In genomic region chr1:117138556-117138955, GRCh38 we compare ENCODE assay signal across 16 cellular contexts. TPM values are rescaled to one million over a fixed set of nuclear protein-coding genes. Genes with fewer than 3 reads are reported as not detected.
DNase-seq lines count a peak whose midpoint lies in the region; ATAC-seq and TF ChIP-seq lines count a peak whose summit lies in the region.
"Had no signal": no experiment of that assay in that cellular context is flagged by ENCODE, and none has a peak within 500 bp of the region (broad histone marks: within the 10 kb centered on the region; RNA-seq: fewer than 3 reads in every experiment).

No MANE protein-coding gene starts in this region.

- H2AFZ ChIP-seq in SK-N-SH (ENCODE audit: low read depth) (0 out of 2 replicates have a peak overlapping the region, but pooled peaks have one; percentile 6), neural progenitor cell (replicated peaks) (peak overlapping the region; percentile 6)
- H2AFZ ChIP-seq: GM23338 had no signal

- POLR2A ChIA-PET in SK-N-SH (lab: Yijun Ruan, JAX) = no interaction called here

- peaks cover 11% of the 10 kb centered on the region for H3K27me3 Mint-ChIP-seq in brain
- H3K27me3 Mint-ChIP-seq in neural progenitor cell (ENCODE audit: insufficient read depth, low read depth) = peaks cover 2% of the 10 kb centered on the region

- CTCF ChIA-PET in SK-N-SH (lab: Yijun Ruan, JAX) = interaction anchor here (1.0 to 2.5 kb wide), 2 partner anchors 10 to 224 kb away, joined by 3 to 14 read pairs; no protein-coding TSS in a partner anchor

- H3K9me3 Mint-ChIP-seq in brain = no peaks in the 10 kb centered on the region
- no peaks in the 10 kb centered on the region for H3K9me3 Mint-ChIP-seq in neural progenitor cell
- H3K9me3 Mint-ChIP-seq: CD8-positive, alpha-beta T cell; GM23338 had no signal

- no peak for TF ChIP-seq CTCF in SK-N-SH (IDR thresholded peaks at IDR 0.05)
- TF ChIP-seq CTCF in brain (conservative IDR thresholded peaks at IDR 0.05) = no peak
- TF ChIP-seq CTCF in neural progenitor cell (IDR thresholded peaks at IDR 0.05) = no peak

- no peak overlapping the region for H3K4me2 ChIP-seq in SK-N-SH
- H3K4me2 ChIP-seq in neural progenitor cell = no peak overlapping the region
- H3K4me2 ChIP-seq: A549, GM23338 had no signal

- no peaks in the 10 kb centered on the region for H3K9me2 ChIP-seq in SK-N-SH

- H3K9me3 ChIP-seq in SK-N-SH = no peaks in the 10 kb centered on the region
- no peaks in the 10 kb centered on the region for H3K9me3 ChIP-seq in neural progenitor cell (ENCODE audit: low read depth)
- H3K9me3 ChIP-seq: A549 had no signal

- H3K4me1 Mint-ChIP-seq in brain = peaks cover 25% of the 10 kb centered on the region
- peaks cover 36% of the 10 kb centered on the region for H3K4me1 Mint-ChIP-seq in neural progenitor cell
- H3K4me1 Mint-ChIP-seq: CD14-positive monocyte had no signal

- H3K36me3 ChIP-seq in SK-N-SH (replicated peaks in 1 of 2; ENCODE audit: control insufficient read depth in 1 of 2, insufficient read depth in 2 of 2, low read length in 1 of 2) (no peaks in the 10 kb centered on the region), neural progenitor cell (no peaks in the 10 kb centered on the region)

- H3K79me2 ChIP-seq in SK-N-SH (ENCODE audit: insufficient read depth) (no peaks in the 10 kb centered on the region), neural progenitor cell (ENCODE audit: low read depth) (no peaks in the 10 kb centered on the region)

- no peak for ATAC-seq in SK-N-SH treated with all-trans-retinoic acid at 6 μM for 48 hours
- ATAC-seq: A549; CD8-positive, alpha-beta T cell; GM23338 had no signal

- H3K4me3 Mint-ChIP-seq in brain (no peak overlapping the region), neural progenitor cell (no peak overlapping the region)
- H3K4me3 Mint-ChIP-seq: CD14-positive monocyte; CD8-positive, alpha-beta T cell; GM23338 had no signal

- H3K27me3 ChIP-seq in SK-N-SH (ENCODE audit: insufficient read depth) (no peaks in the 10 kb centered on the region), neural progenitor cell (no peaks in the 10 kb centered on the region)

- H3F3A ChIP-seq in SK-N-SH (replicated peaks; ENCODE audit: insufficient read depth) (peaks cover 7% of the 10 kb centered on the region), neural progenitor cell (ENCODE audit: low read depth) (peaks cover 16% of the 10 kb centered on the region)

- TF ChIP-seq RAD21 in SK-N-SH (IDR thresholded peaks at IDR 0.05; ENCODE audit: low read length) = no peak

- H3K9ac ChIP-seq in SK-N-SH = no peak overlapping the region
- no peak overlapping the region for H3K9ac ChIP-seq in neural progenitor cell

- no peak overlapping the region for H3K27ac ChIP-seq in SK-N-SH (ENCODE audit: low read depth in 2 of 2, low read length in 1 of 2)
- H3K27ac ChIP-seq in neural progenitor cell = no peak overlapping the region
- H3K27ac ChIP-seq: A549 had no signal

- H4K20me1 ChIP-seq in SK-N-SH (ENCODE audit: insufficient read depth) (no peaks in the 10 kb centered on the region), neural progenitor cell (ENCODE audit: low read depth) (no peaks in the 10 kb centered on the region)

- no peak overlapping the region for H3K4me3 ChIP-seq in SK-N-SH (ENCODE audit: low read depth in 2 of 2, low read length in 1 of 2)
- H3K4me3 ChIP-seq in neural progenitor cell = no peak overlapping the region
- H3K4me3 ChIP-seq: A549, GM23338 had no signal

- DNase-seq in SK-N-SH = no peak
- peak; percentile 68 for DNase-seq in NCI-H446 treated with DMSO at 0.1 percent for 48 hours (lab: John Stamatoyannopoulos, UW)
- no peak for DNase-seq in neural progenitor cell (ENCODE audit: low spot score)
- no peak for DNase-seq in NCI-H510A treated with DMSO at 0.1 percent for 48 hours (lab: John Stamatoyannopoulos, UW)
- no peak for DNase-seq in epidermal melanocyte (ENCODE audit: insufficient read length, low spot score)
- DNase-seq: CD8-positive, alpha-beta T cell; COR-L47; DMS153; DMS79 treated with DMSO at 0.1 percent for 48 hours; EL; H7 had no signal

- TF ChIP-seq EP300 in SK-N-SH (IDR thresholded peaks at IDR 0.05; ENCODE audit: borderline replicate concordance in 1 of 2, low read depth in 1 of 2, low read length in 1 of 2) = no peak

- 93% methylated on average over 1 of the region's 1 CpG for whole genome bisulfite sequencing in SK-N-SH (ENCODE audit: low lambda C conversion rate)

- H3K36me3 Mint-ChIP-seq in brain (no peaks in the 10 kb centered on the region), neural progenitor cell (no peaks in the 10 kb centered on the region)
- H3K36me3 Mint-ChIP-seq: CD14-positive monocyte; CD8-positive, alpha-beta T cell had no signal

- H3K4me1 ChIP-seq in SK-N-SH (ENCODE audit: control insufficient read depth in 1 of 2, insufficient read depth in 2 of 2, low read depth in 1 of 2, low read length in 1 of 2) = peaks cover 2 to 12% of the 10 kb centered on the region in 2 experiments; a peak in 2 of 4 replicates
- H3K4me1 ChIP-seq in neural progenitor cell = peaks cover 29% of the 10 kb centered on the region
- H3K4me1 ChIP-seq: A549 had no signal

- H3K27ac Mint-ChIP-seq in brain (peak overlapping the region in 3 of 5 experiments; percentile 39 to 61 (median 50)), neural progenitor cell (no peak overlapping the region)
- H3K27ac Mint-ChIP-seq: CD14-positive monocyte; CD8-positive, alpha-beta T cell; GM23338 had no signal

TF ChIP-seq in SK-N-SH, 30 proteins besides CTCF, POLR2A, EP300 and RAD21 (continues in another document):
- TF ChIP-seq SMC3 (IDR thresholded peaks at IDR 0.05; ENCODE audit: low read depth, low read length) (no peak), USF1 (IDR thresholded peaks at IDR 0.05; ENCODE audit: borderline replicate concordance, low read depth) (no peak), JUND (IDR thresholded peaks at IDR 0.05) (no peak), NRF1 (IDR thresholded peaks at IDR 0.05; ENCODE audit: low read depth, low read length) (no peak), TAF1 (IDR thresholded peaks at IDR 0.05; ENCODE audit: borderline replicate concordance, low read depth, low read length) (no peak), IRF3 (IDR thresholded peaks at IDR 0.05; ENCODE audit: low read depth, low read length) (no peak)

TF ChIP-seq in SK-N-SH treated with all-trans-retinoic acid at 6 μM for 48 hours, 23 proteins besides CTCF, POLR2A, EP300 and RAD21:
- TF ChIP-seq ZNF565 (CRISPR knock-in tag; conservative IDR thresholded peaks at IDR 0.05; ENCODE audit: low read depth) = no peak
- TF ChIP-seq SNAI2 (CRISPR knock-in tag; IDR thresholded peaks at IDR 0.05) = no peak
- no peak for TF ChIP-seq PATZ1 (CRISPR knock-in tag; IDR thresholded peaks at IDR 0.05; ENCODE audit: borderline replicate concordance)
- TF ChIP-seq, protein P1, sequence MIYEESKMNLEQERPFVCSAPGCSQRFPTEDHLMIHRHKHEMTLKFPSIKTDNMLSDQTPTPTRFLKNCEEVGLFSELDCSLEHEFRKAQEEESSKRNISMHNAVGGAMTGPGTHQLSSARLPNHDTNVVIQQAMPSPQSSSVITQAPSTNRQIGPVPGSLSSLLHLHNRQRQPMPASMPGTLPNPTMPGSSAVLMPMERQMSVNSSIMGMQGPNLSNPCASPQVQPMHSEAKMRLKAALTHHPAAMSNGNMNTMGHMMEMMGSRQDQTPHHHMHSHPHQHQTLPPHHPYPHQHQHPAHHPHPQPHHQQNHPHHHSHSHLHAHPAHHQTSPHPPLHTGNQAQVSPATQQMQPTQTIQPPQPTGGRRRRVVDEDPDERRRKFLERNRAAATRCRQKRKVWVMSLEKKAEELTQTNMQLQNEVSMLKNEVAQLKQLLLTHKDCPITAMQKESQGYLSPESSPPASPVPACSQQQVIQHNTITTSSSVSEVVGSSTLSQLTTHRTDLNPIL (CRISPR knock-in tag; IDR thresholded peaks at IDR 0.05; ENCODE audit: low read depth) = no peak
- TF ChIP-seq ZC3H10 (CRISPR knock-in tag; IDR thresholded peaks at IDR 0.05) = no peak
- TF ChIP-seq RARB (CRISPR knock-in tag; IDR thresholded peaks at IDR 0.05) = no peak
- TF ChIP-seq ARNTL (CRISPR knock-in tag; IDR thresholded peaks at IDR 0.05; ENCODE audit: borderline replicate concordance, low read depth) = no peak
- no peak for TF ChIP-seq TOX (CRISPR knock-in tag; IDR thresholded peaks at IDR 0.05; ENCODE audit: borderline replicate concordance)
- no peak for TF ChIP-seq ISL1 (CRISPR knock-in tag; IDR thresholded peaks at IDR 0.05)
- no peak for TF ChIP-seq ZNF8 (CRISPR knock-in tag; IDR thresholded peaks at IDR 0.05)
- TF ChIP-seq BACH2 (CRISPR knock-in tag; IDR thresholded peaks at IDR 0.05; ENCODE audit: borderline replicate concordance) = no peak
- TF ChIP-seq ZFP3 (CRISPR knock-in tag; IDR thresholded peaks at IDR 0.05) = no peak
- no peak for TF ChIP-seq TCF4 (CRISPR knock-in tag; IDR thresholded peaks at IDR 0.05; ENCODE audit: borderline replicate concordance)

RNA-seq across cellular contexts. Expression of gene TRIM45, which starts 17.0 kb away (rescaled TPM):
- polyA plus RNA-seq in SK-N-SH (2012; rRNA removed) = 7.4 and 9.7 TPM in 2 replicates
- polyA plus RNA-seq in SK-N-SH (2012; cell fraction: cytosol; rRNA removed) = 2.6 and 3.8 TPM in 2 replicates
- polyA plus RNA-seq in SK-N-SH (2012; cell fraction: nucleus; rRNA removed) = 49.2 and 51.6 TPM in 2 replicates
- 5.0 TPM for polyA plus RNA-seq in brain (ENCODE audit: insufficient read depth, low read depth, low replicate concordance)
- 15.7 and 19.0 TPM in 2 replicates for total RNA-seq in neural progenitor cell (ENCODE audit: low replicate concordance)
